8 cellular contexts compared by ENCODE assay signal in genomic region chr2:87290912-87291311, GRCh38.
A peak's percentile ranks its signal among the peaks of the same experiment; 100 is the strongest.
DNase-seq lines count a peak whose midpoint lies in the region; ATAC-seq and TF ChIP-seq lines count a peak whose summit lies in the region.
"Not testable (repeated sequence)": the region's sequence is repeated elsewhere in the genome, so short reads cannot be mapped to it uniquely, and the experiment has no call there.

No MANE protein-coding gene starts in this region.

- H4K20me1 ChIP-seq in DND-41 (ENCODE audit: insufficient read depth, low read length) = not testable (repeated sequence)

- POLR2A ChIA-PET in T-cell (lab: Charles Lee) = not testable (repeated sequence)

- H3K27ac Mint-ChIP-seq in T-cell; stimulated activated effector memory CD8-positive, alpha-beta T cell treated with anti-CD3 and anti-CD28 coated beads, Interleukin-12 subunit alpha, Interleukin-12 subunit beta, amount 100 ng/mL, for 72 hours: not testable (repeated sequence)
- peak overlapping the region in 1 of 2 donors; percentile 16 for H3K27ac Mint-ChIP-seq in activated naive CD4-positive, alpha-beta T cell treated with anti-CD3 and anti-CD28 coated beads, Interleukin-2, amount 50 U/mL, for 72 hours

- H3K4me1 ChIP-seq in DND-41 (ENCODE audit: insufficient read depth, low read length) = not testable (repeated sequence)

- H3K36me3 Mint-ChIP-seq in T-cell; activated naive CD4-positive, alpha-beta T cell treated with anti-CD3 and anti-CD28 coated beads, Interleukin-2, amount 50 U/mL, for 72 hours; stimulated activated effector memory CD8-positive, alpha-beta T cell treated with anti-CD3 and anti-CD28 coated beads, Interleukin-12 subunit alpha, Interleukin-12 subunit beta, amount 100 ng/mL, for 72 hours: not testable (repeated sequence)

- not testable (repeated sequence) for H2AFZ ChIP-seq in DND-41 (ENCODE audit: low read depth, low read length)

- not testable (repeated sequence) for DNase-seq in DND-41; T-cell; activated naive CD4-positive, alpha-beta T cell treated with anti-CD3 and anti-CD28 coated beads, Interleukin-2, amount 50 U/mL, for 72 hours (ENCODE audit: low spot score in 2 of 2); left ventricle myocardium superior; stimulated activated effector memory CD8-positive, alpha-beta T cell treated with anti-CD3 and anti-CD28 coated beads, Interleukin-12 subunit alpha, Interleukin-12 subunit beta, amount 100 ng/mL, for 72 hours (ENCODE audit: low spot score in 2 of 2)

- not testable (repeated sequence) for H3K27me3 Mint-ChIP-seq in T-cell

- H3K4me2 ChIP-seq in DND-41 (ENCODE audit: insufficient read depth, low read length) = not testable (repeated sequence)

- not testable (repeated sequence) for TF ChIP-seq CTCF in DND-41 (IDR thresholded peaks at IDR 0.05; ENCODE audit: borderline replicate concordance, extremely low read depth, low read length, poor library complexity, severe bottlenecking)

- not testable (repeated sequence) for H3K9me3 ChIP-seq in DND-41 (ENCODE audit: insufficient read depth, low read length, severe bottlenecking)

- H3K4me3 ChIP-seq in DND-41 (ENCODE audit: low read depth in 1 of 2, low read length in 2 of 2) = not testable (repeated sequence)

- not testable (repeated sequence) for H3K9me3 Mint-ChIP-seq in T-cell; activated naive CD4-positive, alpha-beta T cell treated with anti-CD3 and anti-CD28 coated beads, Interleukin-2, amount 50 U/mL, for 72 hours; stimulated activated effector memory CD8-positive, alpha-beta T cell treated with anti-CD3 and anti-CD28 coated beads, Interleukin-12 subunit alpha, Interleukin-12 subunit beta, amount 100 ng/mL, for 72 hours

- H3K79me2 ChIP-seq in DND-41 (ENCODE audit: insufficient read depth, low read length) = not testable (repeated sequence)

- H3K36me3 ChIP-seq in DND-41 (ENCODE audit: insufficient read depth, low read length) = not testable (repeated sequence)

- CTCF ChIA-PET in T-cell (lab: Charles Lee) = not testable (repeated sequence)

- intact Hi-C loops in left ventricle myocardium superior (cut with micrococcal nuclease) = not testable (repeated sequence)

- ATAC-seq in DND-41 (ENCODE audit: insufficient read depth, low read depth) (peak; percentile 92), GM19438 (IDR thresholded peaks at IDR 0.05; ENCODE audit: low read depth, unreplicated experiment) (peak; percentile 86), HG02759 (IDR thresholded peaks at IDR 0.05; ENCODE audit: unreplicated experiment) (peak; percentile 72), HG03457 (IDR thresholded peaks at IDR 0.05; ENCODE audit: unreplicated experiment) (peak; percentile 65), T-cell (replicated peaks in 1 of 4) (peak in 3 of 4 experiments; percentile 32 to 61 (median 50)), left ventricle myocardium superior (peak; percentile 34)
- peak; percentile 77 to 96 for ATAC-seq in activated naive CD4-positive, alpha-beta T cell treated with anti-CD3 and anti-CD28 coated beads, Interleukin-2, amount 50 U/mL, for 72 hours
- peak; percentile 93 for ATAC-seq in stimulated activated effector memory CD8-positive, alpha-beta T cell treated with anti-CD3 and anti-CD28 coated beads, Interleukin-12 subunit alpha, Interleukin-12 subunit beta, amount 100 ng/mL, for 72 hours

- not testable (repeated sequence) for H3K4me1 Mint-ChIP-seq in T-cell; stimulated activated effector memory CD8-positive, alpha-beta T cell treated with anti-CD3 and anti-CD28 coated beads, Interleukin-12 subunit alpha, Interleukin-12 subunit beta, amount 100 ng/mL, for 72 hours

- not testable (repeated sequence) for H3K27ac ChIP-seq in DND-41 (ENCODE audit: low read length)

- not testable (repeated sequence) for H3K4me3 Mint-ChIP-seq in T-cell
- H3K4me3 Mint-ChIP-seq in stimulated activated effector memory CD8-positive, alpha-beta T cell treated with anti-CD3 and anti-CD28 coated beads, Interleukin-12 subunit alpha, Interleukin-12 subunit beta, amount 100 ng/mL, for 72 hours = peak overlapping the region; percentile 27

- not testable (repeated sequence) for H3K9ac ChIP-seq in DND-41 (ENCODE audit: low read depth, low read length)

- not testable (repeated sequence) for H3K27me3 ChIP-seq in DND-41 (ENCODE audit: insufficient read depth, low read length, poor library complexity)

Comparison
In these comparisons a context has a peak if more than half of its experiments do, and no peak if none do; other contexts are left out.
1. ATAC-seq: peak in every context shown above with its lines; median percentile 93 in stimulated activated effector memory CD8-positive, alpha-beta T cell treated with anti-CD3 and anti-CD28 coated beads, Interleukin-12 subunit alpha, Interleukin-12 subunit beta, amount 100 ng/mL, for 72 hours; 92 in DND-41; 86 in activated naive CD4-positive, alpha-beta T cell treated with anti-CD3 and anti-CD28 coated beads, Interleukin-2, amount 50 U/mL, for 72 hours; 86 in GM19438; 72 in HG02759; 65 in HG03457; 50 in T-cell; 34 in left ventricle myocardium superior.